ENCODE assay signal across 17 cellular contexts in the genomic region with DNA sequence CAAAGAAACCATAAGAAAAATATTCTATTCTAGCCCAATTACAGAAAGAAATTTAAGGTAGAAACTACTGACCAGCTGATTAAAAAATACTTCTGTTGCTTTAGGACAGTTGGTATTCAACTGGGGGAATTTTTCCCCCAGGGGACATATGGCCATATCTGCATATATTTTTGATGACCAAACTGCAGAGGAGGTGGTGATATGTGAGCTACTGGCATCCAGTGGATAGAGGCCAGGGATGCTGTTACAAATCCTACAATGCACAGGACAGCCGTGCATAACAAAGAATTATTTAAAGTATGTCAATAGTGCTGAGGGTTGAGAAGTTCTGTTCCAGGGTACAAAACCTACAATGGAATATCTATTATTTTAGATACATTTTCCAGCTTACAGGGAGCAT. TPM values are rescaled to one million over a fixed set of nuclear protein-coding genes. Genes with fewer than 3 reads are reported as not detected.
DNase-seq lines count a peak whose midpoint lies in the region; ATAC-seq, FAIRE-seq and TF ChIP-seq lines count a peak whose summit lies in the region.
"Had no signal": no experiment of that assay in that cellular context is flagged by ENCODE, and none has a peak within 500 bp of the region (broad histone marks: within the 10 kb centered on the region; RNA-seq: fewer than 3 reads in every experiment).

No MANE protein-coding gene starts in this region.

- CTCF ChIA-PET in HepG2 (lab: Yijun Ruan, JAX; ENCODE audit: low intra/inter-chr PET ratio, low total read pairs) (no interaction called here), A673 (lab: Charles Lee) (no interaction called here), GM10248 (lab: Yijun Ruan, JAX) (interaction anchor here (0.7 to 2.3 kb wide), 6 partner anchors 10 to 69 kb away, joined by 3 to 7 read pairs (median 4); no protein-coding TSS in a partner anchor)

- WGBS in HepG2 (ENCODE audit: low lambda C conversion rate), result 73% methylated on average over 1 of the region's 1 CpG
- 57% methylated on average over 1 of the region's 1 CpG for WGBS in right lobe of liver (ENCODE audit: insufficient coverage, low coverage, low lambda C conversion rate, missing lambda C conversion rate)
- 44% methylated on average over 1 of the region's 1 CpG for WGBS in right cardiac atrium

- ATAC-seq in HepG2, result no peak
- no peak for ATAC-seq in right lobe of liver
- ATAC-seq in right cardiac atrium, result peak in 1 of 2 donors; percentile 36
- ATAC-seq in HG03565 (IDR thresholded peaks at IDR 0.05; ENCODE audit: unreplicated experiment), result no peak
- ATAC-seq: left lobe of liver had no signal

- H3K4me1 ChIP-seq in HepG2 (ENCODE audit: insufficient read depth, low read length), result no peaks in the 10 kb centered on the region
- peaks cover 0 to 6% (median 3%) of the 10 kb centered on the region in 4 donors for H3K4me1 ChIP-seq in right lobe of liver
- peaks cover 1% of the 10 kb centered on the region for H3K4me1 ChIP-seq in right cardiac atrium (ENCODE audit: control insufficient read depth, insufficient read depth, low read length)
- no peaks in the 10 kb centered on the region for H3K4me1 ChIP-seq in A673 (ENCODE audit: insufficient read depth, low read length, poor library complexity, severe bottlenecking)
- H3K4me1 ChIP-seq: neural progenitor cell had no signal

- no peak overlapping the region for H3K4me2 ChIP-seq in HepG2 (ENCODE audit: low read depth, low read length)
- H3K4me2 ChIP-seq: neural progenitor cell had no signal

- BruUV-seq in HepG2 (replicated peaks; lab: Mats Ljungman, UMichigan), result TSS peak; percentile 25
- BruUV-seq in A673 (replicated peaks; lab: Mats Ljungman, UMichigan), result no TSS peak

- TF ChIP-seq CTCF in HepG2 (CRISPR knock-in tag; IDR thresholded peaks at IDR 0.05) (no peak), right lobe of liver (IDR thresholded peaks at IDR 0.05) (no peak), astrocyte of the spinal cord (IDR thresholded peaks at IDR 0.05; ENCODE audit: low read depth, low read length) (no peak), A673 (conservative IDR thresholded peaks at IDR 0.05; ENCODE audit: low read depth, low read length) (no peak), GM10248 (IDR thresholded peaks at IDR 0.05; ENCODE audit: control extremely low read depth, extremely low read depth, low read depth, missing control alignments) (no peak)

- POLR2A ChIA-PET in HepG2 (lab: Yijun Ruan, JAX) (no interaction called here), A673 (lab: Charles Lee; ENCODE audit: low non-redundant PET) (no interaction called here), GM10248 (lab: Yijun Ruan, JAX) (no interaction called here)

- no peaks in the 10 kb centered on the region for H3K27me3 ChIP-seq in HepG2 (ENCODE audit: control insufficient read depth in 1 of 2, insufficient read depth in 2 of 2, low read length in 2 of 2)
- H3K27me3 ChIP-seq in right lobe of liver, result no peaks in the 10 kb centered on the region
- H3K27me3 ChIP-seq in right cardiac atrium (ENCODE audit: control insufficient read depth, insufficient read depth), result no peaks in the 10 kb centered on the region
- H3K27me3 ChIP-seq in A673 (replicated peaks; ENCODE audit: insufficient read depth, low read depth, low read length, poor library complexity), result no peaks in the 10 kb centered on the region
- H3K27me3 ChIP-seq: MG63, neural progenitor cell, spleen had no signal

- TF ChIP-seq POLR2A in HepG2 (IDR thresholded peaks at IDR 0.05; ENCODE audit: insufficient read depth in 1 of 2, low read depth in 2 of 2, low read length in 2 of 2) (no peak), right lobe of liver (IDR thresholded peaks at IDR 0.05) (no peak)

- H2AFZ ChIP-seq in HepG2 (ENCODE audit: low read length), result no peak overlapping the region
- H2AFZ ChIP-seq: neural progenitor cell had no signal

- TF ChIP-seq EP300 in HepG2 (IDR thresholded peaks at IDR 0.05; ENCODE audit: low read depth in 2 of 2, low read length in 2 of 2) (no peak), HepG2 (CRISPR knock-in tag; IDR thresholded peaks at IDR 0.05; ENCODE audit: borderline replicate concordance) (no peak)

- H3K9me3 ChIP-seq in HepG2 (ENCODE audit: low read length) (no peaks in the 10 kb centered on the region), right lobe of liver (no peaks in the 10 kb centered on the region), right cardiac atrium (ENCODE audit: control insufficient read depth, low read length) (no peaks in the 10 kb centered on the region), A673 (ENCODE audit: low read depth, low read length, poor library complexity, severe bottlenecking) (no peaks in the 10 kb centered on the region)
- H3K9me3 ChIP-seq: MG63, spleen had no signal

- intact Hi-C loops in HepG2 (cut with micrococcal nuclease; ENCODE audit: unreplicated experiment) (no loop called here), right lobe of liver (cut with DNase I) (no loop called here), right cardiac atrium (cut with DNase I) (no loop called here), A673 (cut with micrococcal nuclease; ENCODE audit: unreplicated experiment) (no loop called here)

- DNase-seq in HepG2 (ENCODE audit: low spot score), result no peak
- no peak for DNase-seq in right lobe of liver
- DNase-seq in astrocyte of the spinal cord (ENCODE audit: low read depth, low spot score), result peak; percentile 12
- DNase-seq in right cardiac atrium, result no peak
- no peak for DNase-seq in A673 (ENCODE audit: low spot score)
- DNase-seq in activated CD8-positive, alpha-beta memory T cell treated with anti-CD3 and anti-CD28 coated beads for 24 hours, result no peak
- DNase-seq in GM10248 (ENCODE audit: extremely low spot score), result no peak
- DNase-seq: activated CD4-positive, alpha-beta T cell treated with anti-CD3 and anti-CD28 coated beads, Interleukin-2, amount 50 U/mL, for 4 hours; activated effector memory CD4-positive, alpha-beta T cell treated with anti-CD3 and anti-CD28 coated beads, Interleukin-2, amount 50 U/mL, for 16 hours; central memory CD4-positive, alpha-beta T cell; hippocampal formation; MG63; NCI-H2081; spleen had no signal

- peaks cover 50% of the 10 kb centered on the region for H4K20me1 ChIP-seq in HepG2 (ENCODE audit: insufficient read depth, low read length)

- peaks cover 7 to 57% of the 10 kb centered on the region in 2 experiments for H3K36me3 ChIP-seq in HepG2 (replicated peaks in 1 of 2; ENCODE audit: control insufficient read depth in 1 of 2, insufficient read depth in 2 of 2, low read length in 2 of 2)
- H3K36me3 ChIP-seq in right lobe of liver, result peaks cover 0 to 22% (median 5%) of the 10 kb centered on the region in 4 donors
- peaks cover 16% of the 10 kb centered on the region for H3K36me3 ChIP-seq in A673 (ENCODE audit: insufficient read depth, low read length, poor library complexity, severe bottlenecking)
- H3K36me3 ChIP-seq: neural progenitor cell had no signal

- H3K79me2 ChIP-seq in HepG2 (ENCODE audit: insufficient read depth, low read length), result peaks cover 78% of the 10 kb centered on the region

- no peak for TF ChIP-seq RAD21 in HepG2 (CRISPR knock-in tag; IDR thresholded peaks at IDR 0.05)

- no peak overlapping the region for H3K27ac ChIP-seq in HepG2 (ENCODE audit: extremely low read length, insufficient read depth, low read length)
- no peak overlapping the region for H3K27ac ChIP-seq in right lobe of liver
- peak overlapping the region; percentile 52 for H3K27ac ChIP-seq in right cardiac atrium (ENCODE audit: low read length)
- H3K27ac ChIP-seq in A673 (ENCODE audit: low read depth, low read length, poor library complexity, severe bottlenecking), result no peak overlapping the region
- H3K27ac ChIP-seq: neural progenitor cell, spleen had no signal

- H3K4me3 ChIP-seq in HepG2 (replicated peaks in 1 of 3; ENCODE audit: insufficient read depth in 1 of 3, low read depth in 2 of 3, low read length in 3 of 3), result no peak overlapping the region
- no peak overlapping the region for H3K4me3 ChIP-seq in right lobe of liver
- H3K4me3 ChIP-seq in astrocyte of the spinal cord (ENCODE audit: low read depth, low read length), result no peak overlapping the region
- no peak overlapping the region for H3K4me3 ChIP-seq in right cardiac atrium (ENCODE audit: low read length)
- no peak overlapping the region for H3K4me3 ChIP-seq in A673 (ENCODE audit: low read depth, low read length, poor library complexity, severe bottlenecking)
- H3K4me3 ChIP-seq: MG63, neural progenitor cell, spleen had no signal

- no peak overlapping the region for H3K9ac ChIP-seq in HepG2 (ENCODE audit: insufficient read depth, low read depth, low read length)
- H3K9ac ChIP-seq: neural progenitor cell had no signal

- in situ Hi-C loops in HepG2 (cut with HindIII; ENCODE audit: extremely low pct_ligation_motif_present, low pct_unique_long_range_greater_than_20kb), result no loop called here
- in situ Hi-C loops in astrocyte of the spinal cord (cut with HindIII; ENCODE audit: low sequenced_read_pairs), result no loop called here

- no peak for FAIRE-seq in HepG2 (lab: Jason Lieb, UNC)

RNA-seq across cellular contexts. Expression of gene ZFR, which starts 24.0 kb away (rescaled TPM):
- 89.0 and 139 TPM in 2 replicates for total RNA-seq in HepG2 (2016; rRNA removed; fragmentation: Illumina TruSeq; extraction: Trizol)
- total RNA-seq in HepG2 (2016; cell fraction: cytosol; rRNA removed; fragmentation: Illumina TruSeq; extraction: Trizol; ENCODE audit: low read depth), result 22.0 and 24.1 TPM in 2 replicates
- total RNA-seq in HepG2 (2016; cell fraction: insoluble cytoplasmic fraction; rRNA removed; fragmentation: Illumina TruSeq; extraction: Trizol), result 87.3 and 135 TPM in 2 replicates
- 38.7 and 46.1 TPM in 2 replicates for total RNA-seq in HepG2 (2016; cell fraction: membrane; rRNA removed; fragmentation: Illumina TruSeq; extraction: Trizol)
- 78.3 and 83.8 TPM in 2 replicates for total RNA-seq in HepG2 (2016; cell fraction: nucleus; rRNA removed; fragmentation: Illumina TruSeq; extraction: Trizol)
- polyA plus RNA-seq in HepG2 (2011; rRNA removed), result 77.1 and 92.8 TPM in 2 replicates
- polyA plus RNA-seq in HepG2 (2011; cell fraction: cytosol; rRNA removed), result 59.0 and 61.6 TPM in 2 replicates
- polyA plus RNA-seq in HepG2 (2011; cell fraction: nucleus; rRNA removed), result 51.2 and 56.7 TPM in 2 replicates
- polyA plus RNA-seq in HepG2 (2012), result 42.8 and 59.8 TPM in 2 replicates
- polyA plus RNA-seq in HepG2 (2016; cell fraction: cytosol; fragmentation: Illumina TruSeq; extraction: Trizol; ENCODE audit: low read depth), result 4.2 and 5.3 TPM in 2 replicates
- 105 and 109 TPM in 2 replicates for polyA plus RNA-seq in HepG2 (2016; cell fraction: insoluble cytoplasmic fraction; fragmentation: Illumina TruSeq; extraction: Trizol; ENCODE audit: low read depth)
- polyA plus RNA-seq in HepG2 (2016; cell fraction: membrane; fragmentation: Illumina TruSeq; extraction: Trizol; ENCODE audit: low read depth), result 14.8 and 18.1 TPM in 2 replicates
- polyA plus RNA-seq in HepG2 (2016; cell fraction: nucleus; fragmentation: Illumina TruSeq; extraction: Trizol; ENCODE audit: insufficient read depth, low read depth), result 89.8 and 90.3 TPM in 2 replicates
- polyA minus RNA-seq in HepG2 (2011; rRNA and poly(A)+ RNA removed; ENCODE audit: low replicate concordance), result 293 and 343 TPM in 2 replicates
- polyA minus RNA-seq in HepG2 (2011; cell fraction: cytosol; rRNA and poly(A)+ RNA removed), result 57.4 and 58.9 TPM in 2 replicates
- polyA minus RNA-seq in HepG2 (2011; cell fraction: nucleus; rRNA and poly(A)+ RNA removed), result 77.6 and 92.6 TPM in 2 replicates
- total RNA-seq in right lobe of liver, result 10 to 100 TPM; 19.8 to 36.8 (median 25.8) TPM
- total RNA-seq in right cardiac atrium, result 10 to 100 TPM; 54.6 to 58.7 (median 55.9) TPM
- 28.9 TPM for polyA plus RNA-seq in right cardiac atrium
- 104 and 110 TPM in 2 replicates for total RNA-seq in A673 (2021)
